16 cellular contexts compared by ENCODE assay signal in the genomic region with DNA sequence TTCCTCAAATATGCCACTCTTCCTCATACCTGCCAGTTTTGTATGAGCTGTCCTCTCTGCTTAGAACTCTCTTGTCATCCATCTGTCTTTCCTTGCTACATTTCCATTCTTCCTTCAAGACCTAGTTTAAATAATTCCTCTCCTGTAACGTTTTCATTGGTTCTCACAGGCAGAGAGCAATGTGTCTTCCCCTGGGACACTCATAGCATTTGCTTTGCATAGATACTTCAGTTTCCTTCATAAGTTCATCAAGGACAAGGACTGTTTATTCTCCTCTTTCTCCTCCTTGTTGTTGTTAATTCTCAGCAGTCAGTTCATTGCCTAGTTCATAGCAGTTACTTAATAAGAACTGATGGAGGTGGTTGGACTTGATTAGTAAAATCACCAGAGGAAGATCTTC. TPM values are rescaled to one million over a fixed set of nuclear protein-coding genes. Genes with fewer than 3 reads are reported as not detected.
DNase-seq lines count a peak whose midpoint lies in the region; ATAC-seq and TF ChIP-seq lines count a peak whose summit lies in the region.
"Had no signal": no experiment of that assay in that cellular context is flagged by ENCODE, and none has a peak within 500 bp of the region (broad histone marks: within the 10 kb centered on the region; RNA-seq: fewer than 3 reads in every experiment).

No MANE protein-coding gene starts in this region.

- peak overlapping the region; percentile 49 for H3K4me2 ChIP-seq in OCI-LY7 (ENCODE audit: low read length)

- H4K20me1 ChIP-seq in OCI-LY7 (ENCODE audit: insufficient read depth, low read length), result no peaks in the 10 kb centered on the region; the same call in 1 of the 2 replicates

- DNase-seq in AG10803 (ENCODE audit: low read depth) (peak; percentile 1), GM12865 (ENCODE audit: low read depth) (peak; percentile 18), OCI-LY7 (ENCODE audit: low spot score) (peak; percentile 20), germinal center (ENCODE audit: low spot score) (peak; percentile 50), cardiac septum (ENCODE audit: low spot score) (no peak), aorta (no peak), NCI-H2227 (lab: John Stamatoyannopoulos, UW; ENCODE audit: unreplicated experiment) (no peak)
- DNase-seq: activated T-cell treated with anti-CD3 and anti-CD28 coated beads for 4 hours; AML-193; kidney; NCI-H1092 treated with DMSO at 0.1 percent for 48 hours; retina; RPMI8226; stimulated activated CD4-positive, alpha-beta T cell treated with anti-CD3 and anti-CD28 coated beads, Interleukin-2, amount 100 ng/mL, for 48 hours had no signal

- POLR2A ChIA-PET in OCI-LY7 (lab: Charles Lee), result interaction anchor here (1.2 to 1.8 kb wide), 2 partner anchors 8 to 27 kb away, joined by 4 to 5 read pairs; no protein-coding TSS in a partner anchor

- H3K27ac ChIP-seq in OCI-LY7 (ENCODE audit: low read depth, low read length, poor library complexity, severe bottlenecking) (no peak overlapping the region), aorta (ENCODE audit: low read depth in 1 of 2, low read length in 2 of 2) (no peak overlapping the region)
- H3K27ac ChIP-seq: gastroesophageal sphincter had no signal

- H3K9me3 ChIP-seq in OCI-LY7 (ENCODE audit: low read length), result no peaks in the 10 kb centered on the region
- H3K9me3 ChIP-seq in aorta (ENCODE audit: control insufficient read depth, low read length), result no peaks in the 10 kb centered on the region
- H3K9me3 ChIP-seq: gastroesophageal sphincter had no signal

- H3K4me3 ChIP-seq in AG10803 (ENCODE audit: low read length) (no peak overlapping the region), GM12865 (ENCODE audit: low read depth, low read length) (no peak overlapping the region), OCI-LY7 (ENCODE audit: low read depth, low read length, poor library complexity, severe bottlenecking) (no peak overlapping the region), aorta (ENCODE audit: low read length in 2 of 2) (no peak overlapping the region)
- H3K4me3 ChIP-seq: gastroesophageal sphincter had no signal

- TF ChIP-seq CTCF in AG10803 (conservative IDR thresholded peaks at IDR 0.05; ENCODE audit: low read length) (no peak), GM12865 (IDR thresholded peaks at IDR 0.05; ENCODE audit: insufficient read depth, low read depth, low read length, missing control alignments) (no peak), OCI-LY7 (conservative IDR thresholded peaks at IDR 0.05; ENCODE audit: low read length) (no peak)

- peaks cover 88% of the 10 kb centered on the region for H3K79me2 ChIP-seq in OCI-LY7 (ENCODE audit: insufficient read depth, low read depth, low read length)

- no peaks in the 10 kb centered on the region for H3K27me3 ChIP-seq in aorta (ENCODE audit: control insufficient read depth in 1 of 2, insufficient read depth in 2 of 2, low read length in 1 of 2)
- H3K27me3 ChIP-seq: gastroesophageal sphincter had no signal

- ATAC-seq in aorta (ENCODE audit: low FRiP score) (no peak), GM21515 (IDR thresholded peaks at IDR 0.05; ENCODE audit: unreplicated experiment) (no peak)
- ATAC-seq: gastroesophageal sphincter had no signal

- no peaks in the 10 kb centered on the region for H3K9me2 ChIP-seq in OCI-LY7 (ENCODE audit: insufficient read depth, low read length)

- CTCF ChIA-PET in OCI-LY7 (lab: Charles Lee; ENCODE audit: unreplicated experiment), result no interaction called here

- no peak overlapping the region for H2AFZ ChIP-seq in OCI-LY7 (ENCODE audit: low read length)

- WGBS in aorta, 2 donors, result 12 to 16% methylated on average over 1 of the region's 1 CpG

- intact Hi-C loops in OCI-LY7 (cut with micrococcal nuclease; ENCODE audit: unreplicated experiment) (loop anchor here (2.0 kb wide), 1 partner anchor 67 kb away; no protein-coding TSS in a partner anchor), cardiac septum (cut with DNase I) (no loop called here), aorta (cut with DNase I) (no loop called here)

- no TSS peak for BruUV-seq in OCI-LY7 (replicated peaks; lab: Mats Ljungman, UMichigan)

- peaks cover 31% of the 10 kb centered on the region for H3K4me1 ChIP-seq in OCI-LY7 (ENCODE audit: insufficient read depth, low read length, poor library complexity, severe bottlenecking)
- H3K4me1 ChIP-seq in aorta (ENCODE audit: control insufficient read depth in 1 of 2, insufficient read depth in 2 of 2, low read length in 2 of 2), result no peaks in the 10 kb centered on the region

- H3K36me3 ChIP-seq in OCI-LY7 (ENCODE audit: insufficient read depth, low read length) (peaks cover 47% of the 10 kb centered on the region), aorta (ENCODE audit: control insufficient read depth in 1 of 2, insufficient read depth in 2 of 2, low read length in 1 of 2) (peaks cover 0 to 2% of the 10 kb centered on the region in 2 donors)

RNA-seq across cellular contexts. Expression of a gene that starts 10.6 kb away (rescaled TPM):
- total RNA-seq in OCI-LY7 (2014; rRNA removed; shearing (Covaris generic)), result 28.0 and 35.9 TPM in 2 replicates
- total RNA-seq in OCI-LY7 (2022) (62.1 and 62.3 TPM in 2 replicates), cardiac septum (32.7 TPM), aorta (10 to 100 TPM; 51.8 to 55.7 TPM)
- 10 to 100 TPM in 1 of 2 donors, 1 to 10 TPM in 1; 4.3 to 13.0 TPM for polyA plus RNA-seq in aorta

Comparison
In these comparisons a context has a peak if more than half of its experiments do, and no peak if none do; other contexts are left out.
1. DNase-seq: peak in AG10803 (single experiment), GM12865 (single experiment), OCI-LY7 (single experiment) and germinal center (single experiment); none in cardiac septum (single experiment), aorta (0 of 2) and NCI-H2227 (single experiment).